In genomic region chr14:32603992-32604391, GRCh38 we compare ENCODE assay signal across 24 cellular contexts.
DNase-seq lines count a peak whose midpoint lies in the region; ATAC-seq and TF ChIP-seq lines count a peak whose summit lies in the region.
"Had no signal": no experiment of that assay in that cellular context is flagged by ENCODE, and none has a peak within 500 bp of the region (broad histone marks: within the 10 kb centered on the region; RNA-seq: fewer than 3 reads in every experiment).

No MANE protein-coding gene starts in this region.

- H3K27ac Mint-ChIP-seq in endodermal cell: no peak overlapping the region
- H3K27ac Mint-ChIP-seq in activated naive CD4-positive, alpha-beta T cell treated with anti-CD3 and anti-CD28 coated beads for 36 hours: no peak overlapping the region
- H3K27ac Mint-ChIP-seq: CD8-positive, alpha-beta T cell; nephron had no signal

- WGBS in endodermal cell (ENCODE audit: insufficient coverage in 1 of 2, insufficient read length in 1 of 2), 2 experiments: 86% methylated on average over 2 of the region's 2 CpGs; no CpG with 5 or more reads in 1 of the 2 experiments

- TF ChIP-seq CTCF in GM12864 (IDR thresholded peaks at IDR 0.05; ENCODE audit: low read depth, low read length, missing control alignments): no peak
- TF ChIP-seq CTCF in endodermal cell (conservative IDR thresholded peaks at IDR 0.05): no peak

- H3K27me3 Mint-ChIP-seq in endodermal cell (ENCODE audit: insufficient read depth): no peaks in the 10 kb centered on the region
- H3K27me3 Mint-ChIP-seq in activated naive CD4-positive, alpha-beta T cell treated with anti-CD3 and anti-CD28 coated beads for 36 hours (ENCODE audit: low read depth): no peaks in the 10 kb centered on the region

- CTCF ChIA-PET in activated naive CD4-positive, alpha-beta T cell treated with anti-CD3 and anti-CD28 coated beads for 36 hours (lab: Charles Lee): interaction anchor here (0.7 kb wide), 1 partner anchor 15 kb away, joined by 3 read pairs; no protein-coding TSS in a partner anchor

- H3K27me3 ChIP-seq in endodermal cell (ENCODE audit: control insufficient read depth, insufficient read depth, low read length, poor library complexity, severe bottlenecking): no peaks in the 10 kb centered on the region

- H3K4me1 ChIP-seq in endodermal cell (ENCODE audit: control insufficient read depth, insufficient read depth, low read length): peaks cover 2% of the 10 kb centered on the region
- H3K4me1 ChIP-seq: lower lobe of right lung had no signal

- DNase-seq in GM12864 (ENCODE audit: low read depth): peak; percentile 58
- no peak for DNase-seq in endodermal cell
- no peak for DNase-seq in effector CD4-positive, alpha-beta T cell
- no peak for DNase-seq in activated naive CD4-positive, alpha-beta T cell treated with anti-CD3 and anti-CD28 coated beads for 36 hours
- DNase-seq: activated CD4-positive, alpha-beta T cell treated with anti-CD3 and anti-CD28 coated beads, Interleukin-2, amount 50 U/mL, for 48 hours; activated effector memory CD4-positive, alpha-beta T cell treated with anti-CD3 and anti-CD28 coated beads, Interleukin-2, amount 50 U/mL, for 16 hours; CD8-positive, alpha-beta T cell; cerebellar nuclear complex; GOT3; kidney; lower lobe of right lung; NCI-H187; NCI-H526 treated with DMSO at 0.1 percent for 48 hours; retina; RPMI8226; small intestine; stimulated activated CD4-positive, alpha-beta T cell treated with anti-CD3 and anti-CD28 coated beads, Interleukin-2, amount 100 ng/mL, for 24 hours; T-helper 1 cell had no signal

- no peaks in the 10 kb centered on the region for H3K36me3 ChIP-seq in endodermal cell (ENCODE audit: control insufficient read depth, insufficient read depth, low read length)
- H3K36me3 ChIP-seq: lower lobe of right lung had no signal

- H3K4me3 ChIP-seq in GM12864 (ENCODE audit: low read depth, low read length) (no peak overlapping the region), endodermal cell (ENCODE audit: low read length) (no peak overlapping the region)
- H3K4me3 ChIP-seq: lower lobe of right lung had no signal

- H3K9me3 Mint-ChIP-seq in endodermal cell: no peaks in the 10 kb centered on the region
- no peaks in the 10 kb centered on the region for H3K9me3 Mint-ChIP-seq in activated naive CD4-positive, alpha-beta T cell treated with anti-CD3 and anti-CD28 coated beads for 36 hours
- H3K9me3 Mint-ChIP-seq: CD8-positive, alpha-beta T cell; nephron had no signal

- no peaks in the 10 kb centered on the region for H3K36me3 Mint-ChIP-seq in endodermal cell (ENCODE audit: low read depth)
- H3K36me3 Mint-ChIP-seq in activated naive CD4-positive, alpha-beta T cell treated with anti-CD3 and anti-CD28 coated beads for 36 hours (ENCODE audit: low read depth): no peaks in the 10 kb centered on the region
- H3K36me3 Mint-ChIP-seq: CD8-positive, alpha-beta T cell had no signal

- no peaks in the 10 kb centered on the region for H3K9me3 ChIP-seq in endodermal cell (ENCODE audit: control insufficient read depth, low read length)
- H3K9me3 ChIP-seq: lower lobe of right lung had no signal

- intact Hi-C loops in activated naive CD4-positive, alpha-beta T cell treated with anti-CD3 and anti-CD28 coated beads for 36 hours (cut with micrococcal nuclease): no loop called here

- no peak overlapping the region for H3K27ac ChIP-seq in endodermal cell (ENCODE audit: low read depth, low read length)
- H3K27ac ChIP-seq: epithelial cell of prostate, lower lobe of right lung had no signal

- H3K9ac ChIP-seq in endodermal cell (ENCODE audit: extremely low read depth, low read length, poor library complexity, severe bottlenecking): no peak overlapping the region

- H3K4me3 Mint-ChIP-seq in endodermal cell: no peak overlapping the region
- H3K4me3 Mint-ChIP-seq in activated naive CD4-positive, alpha-beta T cell treated with anti-CD3 and anti-CD28 coated beads for 36 hours: no peak overlapping the region
- H3K4me3 Mint-ChIP-seq: CD8-positive, alpha-beta T cell; nephron had no signal

- ATAC-seq in GM19025 (IDR thresholded peaks at IDR 0.05; ENCODE audit: low read depth, unreplicated experiment): peak; percentile 62
- peak; percentile 70 for ATAC-seq in GM21717 (IDR thresholded peaks at IDR 0.05; ENCODE audit: unreplicated experiment)
- ATAC-seq in HG03103 (IDR thresholded peaks at IDR 0.05; ENCODE audit: low read depth, unreplicated experiment): peak; percentile 60
- ATAC-seq in GM18511 (IDR thresholded peaks at IDR 0.05; ENCODE audit: unreplicated experiment): no peak
- ATAC-seq: CD8-positive, alpha-beta T cell; lower lobe of right lung had no signal

- no peaks in the 10 kb centered on the region for H3K4me1 Mint-ChIP-seq in endodermal cell
- H3K4me1 Mint-ChIP-seq in activated naive CD4-positive, alpha-beta T cell treated with anti-CD3 and anti-CD28 coated beads for 36 hours (ENCODE audit: low read depth): no peaks in the 10 kb centered on the region
